Comparison of ENCODE assay signal across 8 cellular contexts in genomic region chr16:69565611-69566436, GRCh38. TPM values are rescaled to one million over a fixed set of nuclear protein-coding genes. Genes with fewer than 3 reads are reported as not detected.
DNase-seq lines count a peak whose midpoint lies in the region; ATAC-seq, FAIRE-seq and TF ChIP-seq lines count a peak whose summit lies in the region.

Gene NFAT5, plus strand, starts transcription at chr16:69565966. Its CDS starts 336 bp downstream, at chr16:69566302.

- H3K36me3 ChIP-seq in breast epithelium (no peaks in the 10 kb centered on the region), small intestine (ENCODE audit: control insufficient read depth in 2 of 2, insufficient read depth in 2 of 2, low read length in 2 of 2) (no peaks in the 10 kb centered on the region)

- FAIRE-seq in small intestine (lab: Jason Lieb, UNC), result no peak

- intact Hi-C loops in breast epithelium (cut with DNase I; ENCODE audit: low total_unique reads), result no loop called here

- TF ChIP-seq CTCF in WI38 (IDR thresholded peaks at IDR 0.05; ENCODE audit: low read depth, low read length) (no peak), breast epithelium (IDR thresholded peaks at IDR 0.05) (peak in 1 of 3 donors; percentile 11)

- H3K9me3 ChIP-seq in breast epithelium (no peaks in the 10 kb centered on the region), small intestine (ENCODE audit: control insufficient read depth, low read depth) (no peaks in the 10 kb centered on the region)

- H3K4me3 ChIP-seq in WI38 (ENCODE audit: low read depth, low read length) (peak within 1 kb of the TSS; percentile 93), breast epithelium (peak within 1 kb of the TSS; percentile 89 to 99 (median 98)), small intestine (ENCODE audit: low read depth in 1 of 2, low read length in 2 of 2) (peak within 1 kb of the TSS; percentile 82 to 96)

- peaks cover 0 to 11% of the 10 kb centered on the region in 2 donors for H3K4me1 ChIP-seq in breast epithelium
- H3K4me1 ChIP-seq in small intestine (ENCODE audit: control insufficient read depth in 2 of 2, insufficient read depth in 1 of 2, low read depth in 1 of 2, low read length in 1 of 2), result peaks cover 6 to 8% of the 10 kb centered on the region in 2 donors

- H3K27me3 ChIP-seq in breast epithelium (no peaks in the 10 kb centered on the region), small intestine (ENCODE audit: control insufficient read depth in 2 of 2, insufficient read depth in 2 of 2, low read length in 2 of 2) (no peaks in the 10 kb centered on the region)

- ATAC-seq in GM18505 (IDR thresholded peaks at IDR 0.05; ENCODE audit: unreplicated experiment) (peak; percentile 56), HG03097 (IDR thresholded peaks at IDR 0.05; ENCODE audit: low FRiP score, unreplicated experiment) (peak; percentile 43), GM18868 (IDR thresholded peaks at IDR 0.05; ENCODE audit: unreplicated experiment) (no peak)

- H3K27ac ChIP-seq in breast epithelium, result peak within 1 kb of the TSS; percentile 99 to 100
- H3K27ac ChIP-seq in small intestine (ENCODE audit: low read depth in 1 of 2, low read length in 1 of 2), result peak within 1 kb of the TSS; percentile 96 to 98

- TF ChIP-seq POLR2A in GM18505 (IDR thresholded peaks at IDR 0.05; ENCODE audit: borderline replicate concordance, extremely low read depth, insufficient read depth, insufficient read length), result peak; percentile 77
- TF ChIP-seq POLR2A in breast epithelium (IDR thresholded peaks at IDR 0.05), result peak; percentile 83

- WGBS in small intestine, 3 donors, result 0% methylated on average over 57 to 84 of the region's 84 CpGs

- DNase-seq in NCI-H2196 (lab: John Stamatoyannopoulos, UW; ENCODE audit: unreplicated experiment) (peak; percentile 48), breast epithelium (ENCODE audit: low spot score in 2 of 2) (peak; percentile 88), iPS-NIHi11 (ENCODE audit: low spot score) (peak; percentile 91), small intestine (peak; percentile 80)

RNA-seq across cellular contexts. Expression of gene NFAT5, which starts in this region (rescaled TPM):
- 10 to 100 TPM; 57.3 to 88.3 (median 63.3) TPM for total RNA-seq in breast epithelium
- 1 to 10 TPM in 2 of 3 donors, under 1 TPM in 1; 0.89 to 5.2 (median 1.4) TPM for polyA plus RNA-seq in small intestine
